23 cellular contexts compared by ENCODE assay signal in genomic region chr13:113441661-113442060, GRCh38.
"Had no signal": no experiment of that assay in that cellular context is flagged by ENCODE, and none has a peak within 500 bp of the region (broad histone marks: within the 10 kb centered on the region; RNA-seq: fewer than 3 reads in every experiment).

No MANE protein-coding gene starts in this region.

- H3K27me3 ChIP-seq: brain microvascular endothelial cell, MG63 had no signal

- H3K4me2 ChIP-seq: SK-N-SH had no signal

- DNase-seq: activated CD4-positive, alpha-beta memory T cell treated with anti-CD3 and anti-CD28 coated beads for 36 hours; activated CD4-positive, alpha-beta T cell treated with anti-CD3 and anti-CD28 coated beads, Interleukin-2, amount 10 ng/mL, durations not matched to agents 7 days and 5 days; activated CD4-positive, CD25-positive, alpha-beta regulatory T cell; activated CD8-positive, alpha-beta memory T cell treated with anti-CD3 and anti-CD28 coated beads for 24 hours; activated gamma-delta T cell; activated naive CD4-positive, alpha-beta T cell treated with anti-CD3 and anti-CD28 coated beads for 36 hours; activated T-cell treated with anti-CD3 and anti-CD28 coated beads, Interleukin-2, amount 50 U/mL, for 4 hours; amygdala; brain microvascular endothelial cell; MG63; NCI-H1105; NCI-H1436; NCI-H1694 treated with DMSO at 0.1 percent for 48 hours; NCI-H2029 treated with DMSO at 0.1 percent for 48 hours; NCI-H345; NCI-H510A; NCI-H526 treated with DMSO at 0.1 percent for 48 hours; PC-3; SIG-M5; SK-N-SH; T-helper 1 cell had no signal

- H3K9me3 ChIP-seq: MG63, SK-N-SH had no signal

- ATAC-seq: activated T-cell treated with anti-CD3 and anti-CD28 coated beads, Interleukin-2, amount 50 U/mL, for 4 hours; HepG2; PC-3 had no signal

- H3K9ac ChIP-seq: SK-N-SH had no signal

- H3K36me3 ChIP-seq: brain microvascular endothelial cell had no signal

- H3K4me3 ChIP-seq: MG63 had no signal

- H3K27ac ChIP-seq: brain microvascular endothelial cell, VCaP had no signal
